12 cellular contexts compared by ENCODE assay signal in the genomic region with DNA sequence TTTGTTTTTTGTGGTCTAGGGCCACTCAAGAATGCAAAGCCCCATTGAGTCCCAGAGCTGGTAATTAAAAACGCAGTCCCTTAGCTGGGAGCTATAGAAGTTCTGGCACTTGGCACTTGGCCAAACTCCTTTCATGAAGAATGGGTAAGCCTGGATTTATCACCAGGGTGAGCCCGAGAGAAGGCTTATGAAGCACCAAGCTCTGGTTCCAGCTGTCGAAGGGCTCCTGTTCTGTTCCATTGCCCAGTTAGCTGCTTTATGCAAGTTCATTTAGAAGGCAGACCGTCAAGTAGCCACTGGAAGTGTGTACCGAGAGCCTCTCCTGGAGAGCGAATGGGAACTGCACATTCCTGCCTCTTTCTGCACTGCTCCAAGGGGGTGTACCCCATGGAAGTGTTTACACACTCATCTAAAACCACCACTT. TPM values are rescaled to one million over a fixed set of nuclear protein-coding genes. Genes with fewer than 3 reads are reported as not detected.
DNase-seq lines count a peak whose midpoint lies in the region; ATAC-seq and TF ChIP-seq lines count a peak whose summit lies in the region.
"Had no signal": no experiment of that assay in that cellular context is flagged by ENCODE, and none has a peak within 500 bp of the region (broad histone marks: within the 10 kb centered on the region; RNA-seq: fewer than 3 reads in every experiment).

No MANE protein-coding gene starts in this region.

- no peak for TF ChIP-seq CTCF in choroid plexus epithelial cell (conservative IDR thresholded peaks at IDR 0.05; ENCODE audit: low read depth, low read length)
- TF ChIP-seq CTCF in natural killer cell (IDR thresholded peaks at IDR 0.05), result no peak

- no peaks in the 10 kb centered on the region for H3K9me3 Mint-ChIP-seq in natural killer cell
- H3K9me3 Mint-ChIP-seq: HFFc6 had no signal

- DNase-seq in NCI-H2081 (lab: John Stamatoyannopoulos, UW) (peak; percentile 25 to 30), NCI-H2081 treated with DMSO at 0.1 percent for 48 hours (lab: John Stamatoyannopoulos, UW) (no peak), NCI-H345 treated with DMSO at 0.1 percent for 48 hours (lab: John Stamatoyannopoulos, UW; ENCODE audit: unreplicated experiment) (peak; percentile 81), choroid plexus epithelial cell (ENCODE audit: low read depth) (peak; percentile 6), skeletal muscle cell (ENCODE audit: low read depth) (peak; percentile 4), natural killer cell (no peak), KG1 (lab: John Stamatoyannopoulos, UW) (no peak)
- no peak for DNase-seq in activated CD4-positive, alpha-beta T cell treated with anti-CD3 and anti-CD28 coated beads for 1 hour
- DNase-seq: ACHN; effector CD8-positive, alpha-beta T cell; GF-D8; HFFc6 had no signal

- no peak overlapping the region for H3K4me3 ChIP-seq in choroid plexus epithelial cell (ENCODE audit: low read depth, low read length)
- H3K4me3 ChIP-seq in skeletal muscle cell (ENCODE audit: low read depth, low read length), result no peak overlapping the region

- no peak overlapping the region for H3K27ac Mint-ChIP-seq in natural killer cell
- H3K27ac Mint-ChIP-seq: HFFc6 had no signal

- H3K27me3 Mint-ChIP-seq in natural killer cell (ENCODE audit: low read depth in 2 of 2), result peaks cover 21 to 50% of the 10 kb centered on the region in 2 donors

- H3K4me1 Mint-ChIP-seq in natural killer cell, result no peaks in the 10 kb centered on the region

- H3K4me3 Mint-ChIP-seq in natural killer cell, result no peak overlapping the region
- H3K4me3 Mint-ChIP-seq: HFFc6 had no signal

- H3K36me3 Mint-ChIP-seq in natural killer cell, result no peaks in the 10 kb centered on the region

- ATAC-seq in natural killer cell, result no peak

- intact Hi-C loops in natural killer cell (cut with micrococcal nuclease), result no loop called here

RNA-seq across cellular contexts. Expression of gene ECEL1, which starts 14.2 kb away (rescaled TPM):
- total RNA-seq in natural killer cell, result not detected
- total RNA-seq: HFFc6 had no signal

RNA-seq across cellular contexts. Expression of gene ALPI, which starts 17.5 kb away (rescaled TPM):
- not detected for total RNA-seq in natural killer cell
- total RNA-seq: HFFc6 had no signal

RNA-seq across cellular contexts. Expression of gene PRSS56, which starts 46.7 kb away (rescaled TPM):
- not detected for total RNA-seq in natural killer cell
- total RNA-seq: HFFc6 had no signal

RNA-seq across cellular contexts. Expression of gene CHRND, which starts 52.5 kb away (rescaled TPM):
- not detected for total RNA-seq in natural killer cell
- total RNA-seq: HFFc6 had no signal

Comparison
In these comparisons a context has a peak if more than half of its experiments do, and no peak if none do; other contexts are left out.
1. DNase-seq: peak in NCI-H2081 (2 of 2), NCI-H345 treated with DMSO at 0.1 percent for 48 hours (single experiment), choroid plexus epithelial cell (single experiment) and skeletal muscle cell (single experiment); none in NCI-H2081 treated with DMSO at 0.1 percent for 48 hours (single experiment), natural killer cell (single experiment), KG1 (single experiment) and activated CD4-positive, alpha-beta T cell treated with anti-CD3 and anti-CD28 coated beads for 1 hour (single experiment).